In the genomic region with DNA sequence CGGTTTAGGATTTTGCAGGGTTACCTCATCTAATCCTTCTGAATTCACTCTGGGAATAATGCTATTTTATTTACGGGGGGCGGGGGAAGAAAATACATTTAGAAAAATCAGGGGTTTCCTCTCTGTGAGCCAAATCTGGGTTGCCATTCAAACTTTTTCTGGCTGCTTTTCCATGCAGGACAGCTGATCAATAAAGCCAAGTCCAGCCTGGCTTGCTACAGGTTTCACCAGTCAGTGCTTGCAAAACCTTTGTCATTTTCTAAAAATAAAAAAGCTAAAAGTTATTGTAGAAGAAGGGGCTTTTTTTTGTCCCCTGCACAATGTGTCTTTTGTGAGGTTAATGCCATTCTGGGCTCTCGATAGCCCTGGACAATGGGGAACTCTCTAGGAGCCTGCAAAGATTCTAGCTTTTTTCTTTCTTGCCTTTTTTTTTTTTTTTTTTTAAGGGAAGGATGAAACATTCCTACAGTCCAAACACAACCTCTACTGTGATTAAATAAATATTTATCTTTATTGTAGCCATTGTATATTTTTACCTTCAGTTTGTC, we compare ENCODE assay signal across 1 cellular context.
TF ChIP-seq lines count a peak whose summit lies in the region.

No MANE protein-coding gene starts in this region.

TF ChIP-seq in K562, 482 proteins besides CTCF, POLR2A, EP300 and RAD21:
- peak; percentile 77 for TF ChIP-seq CBX2 (IDR thresholded peaks at IDR 0.05; ENCODE audit: insufficient read depth, low read length, poor library complexity, severe bottlenecking)
- no peak for TF ChIP-seq PCBP2 (IDR thresholded peaks at IDR 0.05; ENCODE audit: low read depth, low read length, poor library complexity, severe bottlenecking)
